Comparison of ENCODE assay signal across 9 cellular contexts in the genomic region with DNA sequence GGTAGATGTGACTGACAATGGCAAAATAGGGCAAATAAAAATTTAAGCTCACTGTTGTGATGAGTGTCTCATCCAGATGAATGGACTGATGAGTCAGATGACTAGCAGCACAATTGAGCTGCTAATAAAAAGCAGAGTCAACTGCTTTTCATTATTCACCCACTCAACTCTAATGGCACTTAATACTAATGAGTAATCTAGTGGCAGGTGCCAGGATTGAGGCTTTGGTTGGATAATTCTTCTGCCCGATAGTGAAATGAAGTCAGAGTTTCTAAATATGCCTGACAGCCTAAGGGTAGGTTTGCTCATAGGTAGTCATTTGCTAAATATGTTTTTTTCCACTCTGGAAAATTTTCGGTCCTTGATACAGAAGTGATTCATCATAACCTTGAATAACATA. TPM values are rescaled to one million over a fixed set of nuclear protein-coding genes. Genes with fewer than 3 reads are reported as not detected.
DNase-seq lines count a peak whose midpoint lies in the region; ATAC-seq and TF ChIP-seq lines count a peak whose summit lies in the region.
"Had no signal": no experiment of that assay in that cellular context is flagged by ENCODE, and none has a peak within 500 bp of the region (broad histone marks: within the 10 kb centered on the region; RNA-seq: fewer than 3 reads in every experiment).

No MANE protein-coding gene starts in this region.

- TF ChIP-seq CTCF in osteocyte (IDR thresholded peaks at IDR 0.05): no peak

- H3K4me1 Mint-ChIP-seq in osteocyte (ENCODE audit: unreplicated experiment): peaks cover 54% of the 10 kb centered on the region

- DNase-seq in EH (ENCODE audit: low read depth): peak; percentile 92
- DNase-seq in NCI-H748 treated with DMSO at 0.1 percent for 48 hours (lab: John Stamatoyannopoulos, UW): peak; percentile 32
- peak; percentile 49 for DNase-seq in dedifferentiated amniotic fluid mesenchymal stem cell (ENCODE audit: extremely low spot score)
- DNase-seq in osteocyte (ENCODE audit: extremely low spot score, unreplicated experiment): no peak
- DNase-seq in NCI-H526 treated with DMSO at 0.1 percent for 48 hours (lab: John Stamatoyannopoulos, UW): no peak
- DNase-seq in NCI-H82 treated with DMSO at 0.1 percent for 48 hours (lab: John Stamatoyannopoulos, UW; ENCODE audit: unreplicated experiment): no peak
- no peak for DNase-seq in NCI-H345 (lab: John Stamatoyannopoulos, UW)
- DNase-seq: Karpas-422 had no signal

- ATAC-seq in GM18858 (IDR thresholded peaks at IDR 0.05; ENCODE audit: unreplicated experiment): no peak

- H3K27me3 Mint-ChIP-seq in osteocyte (ENCODE audit: unreplicated experiment): no peaks in the 10 kb centered on the region

- H3K9me3 Mint-ChIP-seq in osteocyte (ENCODE audit: unreplicated experiment): no peaks in the 10 kb centered on the region

- peak overlapping the region; percentile 84 for H3K27ac Mint-ChIP-seq in osteocyte (ENCODE audit: unreplicated experiment)

- H3K36me3 Mint-ChIP-seq in osteocyte (ENCODE audit: unreplicated experiment): peaks cover 23% of the 10 kb centered on the region

- no peak overlapping the region for H3K4me3 Mint-ChIP-seq in osteocyte (ENCODE audit: unreplicated experiment)

RNA-seq across cellular contexts. Expression of a gene that starts 10.4 kb away (rescaled TPM):
- 210 and 238 TPM in 2 replicates for total RNA-seq in osteocyte

RNA-seq across cellular contexts. Expression of a gene that starts 34.9 kb away (rescaled TPM):
- 4.4 and 4.6 TPM in 2 replicates for total RNA-seq in osteocyte

Comparison
In these comparisons a context has a peak if more than half of its experiments do, and no peak if none do; other contexts are left out.
1. DNase-seq: peak in EH (single experiment), NCI-H748 treated with DMSO at 0.1 percent for 48 hours (single experiment) and dedifferentiated amniotic fluid mesenchymal stem cell (single experiment); none in osteocyte (single experiment), NCI-H526 treated with DMSO at 0.1 percent for 48 hours (single experiment), NCI-H82 treated with DMSO at 0.1 percent for 48 hours (single experiment) and NCI-H345 (single experiment).